ENCODE assay signal across 23 cellular contexts in the genomic region with DNA sequence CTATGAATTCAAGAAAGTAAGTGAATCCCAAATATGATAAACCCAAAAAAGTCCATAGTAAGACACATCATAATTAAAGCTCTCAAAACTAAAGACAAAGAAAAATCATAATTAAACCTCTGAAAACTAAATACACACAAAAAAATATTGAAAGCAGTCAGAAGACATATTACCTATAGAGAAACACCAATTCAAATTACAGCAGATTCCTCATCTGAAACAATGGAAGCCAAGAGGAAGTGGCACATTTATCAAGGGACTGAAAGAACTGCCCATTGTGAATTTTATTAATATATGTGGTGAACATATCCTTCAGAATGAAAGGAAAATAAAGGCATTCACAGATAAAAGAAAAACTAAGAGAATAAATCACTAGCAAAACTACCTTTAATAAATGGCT.
DNase-seq lines count a peak whose midpoint lies in the region; ATAC-seq, FAIRE-seq and TF ChIP-seq lines count a peak whose summit lies in the region.
"Had no signal": no experiment of that assay in that cellular context is flagged by ENCODE, and none has a peak within 500 bp of the region (broad histone marks: within the 10 kb centered on the region; RNA-seq: fewer than 3 reads in every experiment).

No MANE protein-coding gene starts in this region.

- no peak overlapping the region for H3K4me3 ChIP-seq in A549
- no peak overlapping the region for H3K4me3 ChIP-seq in K562
- H3K4me3 ChIP-seq in sigmoid colon: no peak overlapping the region
- H3K4me3 ChIP-seq: BLaER1, Peyer's patch had no signal

- H3K36me3 ChIP-seq in K562 (ENCODE audit: control insufficient read depth, insufficient read depth, low read length): no peaks in the 10 kb centered on the region
- peaks cover 0 to 20% (median 0%) of the 10 kb centered on the region in 4 donors for H3K36me3 ChIP-seq in sigmoid colon

- H3K79me2 ChIP-seq in K562 (ENCODE audit: control insufficient read depth, insufficient read depth, low read length): no peaks in the 10 kb centered on the region

- TF ChIP-seq CTCF in A549 (IDR thresholded peaks at IDR 0.05) (no peak), K562 (IDR thresholded peaks at IDR 0.05 in 2 of 3, conservative IDR thresholded peaks at IDR 0.05 in 1 of 3; ENCODE audit: insufficient read depth in 2 of 3, low read depth in 1 of 3, low read length in 3 of 3) (no peak), sigmoid colon (IDR thresholded peaks at IDR 0.05) (no peak)

- TF ChIP-seq RAD21 in A549 (conservative IDR thresholded peaks at IDR 0.05 in 1 of 2, IDR thresholded peaks at IDR 0.05 in 1 of 2): no peak
- TF ChIP-seq RAD21 in K562 (CRISPR knock-in tag; conservative IDR thresholded peaks at IDR 0.05 in 1 of 2, IDR thresholded peaks at IDR 0.05 in 1 of 2): no peak

- no peak for TF ChIP-seq EP300 in A549 (IDR thresholded peaks at IDR 0.05)
- TF ChIP-seq EP300 in K562 (IDR thresholded peaks at IDR 0.05; ENCODE audit: low read length): no peak
- TF ChIP-seq EP300 in sigmoid colon (IDR thresholded peaks at IDR 0.05): no peak

- POLR2A ChIA-PET in A549 (lab: Yijun Ruan, JAX): no interaction called here
- POLR2A ChIA-PET in K562 (lab: Yijun Ruan, JAX): interaction anchor here (0.7 kb wide), 1 partner anchor 495 kb away, joined by 3 read pairs; no protein-coding TSS in a partner anchor

- intact Hi-C loops in K562 (cut with micrococcal nuclease) (no loop called here), sigmoid colon (cut with DNase I) (no loop called here)

- ATAC-seq in A549 (no peak), K562 (no peak)

- H3K4me2 ChIP-seq in A549: no peak overlapping the region
- H3K4me2 ChIP-seq in K562 (ENCODE audit: insufficient read depth, low read length): no peak overlapping the region
- H3K4me2 ChIP-seq: BLaER1, KMS-11 had no signal

- peaks cover 5% of the 10 kb centered on the region; the same call in 2 of the 3 replicates for H3K9me3 ChIP-seq in A549
- H3K9me3 ChIP-seq in K562 (replicated peaks; ENCODE audit: control insufficient read depth, insufficient read depth, low read depth, low read length): no peaks in the 10 kb centered on the region
- H3K9me3 ChIP-seq in sigmoid colon: peaks cover 0 to 7% (median 0%) of the 10 kb centered on the region in 4 donors
- H3K9me3 ChIP-seq: Peyer's patch had no signal

- H3K27ac ChIP-seq in A549 (no peak overlapping the region), K562 (ENCODE audit: extremely low read depth, low read depth, low read length) (no peak overlapping the region), sigmoid colon (no peak overlapping the region)
- H3K27ac ChIP-seq: BLaER1, KMS-11, Peyer's patch had no signal

- no TSS peak for BruUV-seq in K562 (replicated peaks; lab: Mats Ljungman, UMichigan)

- H3K9ac ChIP-seq in K562 (ENCODE audit: insufficient read depth in 1 of 2, low read depth in 2 of 2, low read length in 2 of 2): no peak overlapping the region
- H3K9ac ChIP-seq: BLaER1, KMS-11 had no signal

- H3K4me1 ChIP-seq in A549: 0 out of 3 replicates have a peak, but pooled peaks cover 7% of the 10 kb centered on the region
- no peaks in the 10 kb centered on the region for H3K4me1 ChIP-seq in K562 (replicated peaks in 1 of 2; ENCODE audit: control insufficient read depth in 2 of 2, insufficient read depth in 2 of 2, low read length in 2 of 2)
- no peaks in the 10 kb centered on the region for H3K4me1 ChIP-seq in sigmoid colon
- H3K4me1 ChIP-seq: BLaER1, Peyer's patch had no signal

- CTCF ChIA-PET in A549 (lab: Yijun Ruan, JAX) (no interaction called here), K562 (lab: Yijun Ruan, JAX; ENCODE audit: low intra/inter-chr PET ratio) (no interaction called here)

- no peaks in the 10 kb centered on the region for H3K9me1 ChIP-seq in K562 (ENCODE audit: control insufficient read depth, insufficient read depth, low read length)

- H3K27me3 ChIP-seq in K562 (ENCODE audit: control insufficient read depth in 2 of 2, insufficient read depth in 2 of 2, low read length in 2 of 2): no peaks in the 10 kb centered on the region
- H3K27me3 ChIP-seq in sigmoid colon: no peaks in the 10 kb centered on the region
- H3K27me3 ChIP-seq: BLaER1, Peyer's patch had no signal

- H2AFZ ChIP-seq in K562 (ENCODE audit: low read depth, low read length): no peak overlapping the region

- H4K20me1 ChIP-seq in K562 (replicated peaks; ENCODE audit: control insufficient read depth, insufficient read depth, low read length): no peaks in the 10 kb centered on the region
- H4K20me1 ChIP-seq: BLaER1 had no signal

- FAIRE-seq in A549 (lab: Jason Lieb, UNC): peak; percentile 63
- peak; percentile 66 for FAIRE-seq in G401.6 (lab: Jason Lieb, UNC)
- no peak for FAIRE-seq in K562 (lab: Jason Lieb, UNC)
- FAIRE-seq: GM18507, H54 had no signal

- no peak for DNase-seq in A549 (ENCODE audit: low read depth in 1 of 2, low spot score in 1 of 2)
- DNase-seq in OCI-M1 (lab: John Stamatoyannopoulos, UW): peak; percentile 8
- no peak for DNase-seq in K562 (ENCODE audit: extremely low read depth in 1 of 4, low spot score in 3 of 4)
- DNase-seq in sigmoid colon: no peak
- no peak for DNase-seq in cerebellar nuclear complex (lab: John Stamatoyannopoulos, UW)
- no peak for DNase-seq in NCI-H1694 treated with DMSO at 0.1 percent for 48 hours (lab: John Stamatoyannopoulos, UW)
- DNase-seq: CD4-positive, CD25-positive, alpha-beta regulatory T cell; DMS153; DND-41; NCI-H1105; NCI-H1436 treated with DMSO at 0.1 percent for 48 hours; NCI-H1930; NCI-H2107; NCI-H446 treated with DMSO at 0.1 percent for 48 hours; NCI-H526; NCI-H82; Peyer's patch; SHP77 treated with DMSO at 0.1 percent for 48 hours had no signal

- in situ Hi-C loops in K562 (cut with MboI): no loop called here

- TF ChIP-seq POLR2A in A549 (IDR thresholded peaks at IDR 0.05; ENCODE audit: low read length): no peak
- TF ChIP-seq POLR2A in K562 (conservative IDR thresholded peaks at IDR 0.05): no peak
- TF ChIP-seq POLR2A in sigmoid colon (IDR thresholded peaks at IDR 0.05): no peak

TF ChIP-seq in A549, 52 proteins besides CTCF, POLR2A, EP300 and RAD21 (continues in another document):
- TF ChIP-seq RNF2 (IDR thresholded peaks at IDR 0.05; ENCODE audit: borderline replicate concordance, low read depth) (no peak), FOSB (CRISPR knock-in tag; IDR thresholded peaks at IDR 0.05) (no peak), HOXB5 (CRISPR knock-in tag; IDR thresholded peaks at IDR 0.05) (no peak), CBX8 (IDR thresholded peaks at IDR 0.05) (no peak), HOXB13 (CRISPR knock-in tag; IDR thresholded peaks at IDR 0.05; ENCODE audit: low read depth) (no peak), EHF (CRISPR knock-in tag; IDR thresholded peaks at IDR 0.05) (no peak), TFCP2L1 (CRISPR knock-in tag; IDR thresholded peaks at IDR 0.05) (no peak), TP53 (CRISPR knock-in tag; IDR thresholded peaks at IDR 0.05) (no peak), PHF8 (IDR thresholded peaks at IDR 0.05; ENCODE audit: borderline replicate concordance, low read depth) (no peak), ZNF302 (CRISPR knock-in tag; IDR thresholded peaks at IDR 0.05) (no peak)
- TF ChIP-seq, protein P1, sequence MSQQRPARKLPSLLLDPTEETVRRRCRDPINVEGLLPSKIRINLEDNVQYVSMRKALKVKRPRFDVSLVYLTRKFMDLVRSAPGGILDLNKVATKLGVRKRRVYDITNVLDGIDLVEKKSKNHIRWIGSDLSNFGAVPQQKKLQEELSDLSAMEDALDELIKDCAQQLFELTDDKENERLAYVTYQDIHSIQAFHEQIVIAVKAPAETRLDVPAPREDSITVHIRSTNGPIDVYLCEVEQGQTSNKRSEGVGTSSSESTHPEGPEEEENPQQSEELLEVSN (IDR thresholded peaks at IDR 0.05; ENCODE audit: borderline replicate concordance, low read depth): no peak
- TF ChIP-seq, protein P2, sequence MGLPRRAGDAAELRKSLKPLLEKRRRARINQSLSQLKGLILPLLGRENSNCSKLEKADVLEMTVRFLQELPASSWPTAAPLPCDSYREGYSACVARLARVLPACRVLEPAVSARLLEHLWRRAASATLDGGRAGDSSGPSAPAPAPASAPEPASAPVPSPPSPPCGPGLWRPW (IDR thresholded peaks at IDR 0.05): no peak

TF ChIP-seq in K562, 482 proteins besides CTCF, POLR2A, EP300 and RAD21:
- peak; percentile 59 for TF ChIP-seq ZNF280A (IDR thresholded peaks at IDR 0.05; ENCODE audit: low read depth, partially characterized antibody)
- no peak for TF ChIP-seq ATF7 (IDR thresholded peaks at IDR 0.05)
- TF ChIP-seq TRIM28 (IDR thresholded peaks at IDR 0.05): peak; percentile 52; the same call in 1 of the 2 replicates
- TF ChIP-seq SREBF1 (IDR thresholded peaks at IDR 0.05; ENCODE audit: borderline replicate concordance, low read depth, low read length): no peak
- no peak for TF ChIP-seq TAF1 (IDR thresholded peaks at IDR 0.05; ENCODE audit: control insufficient read depth, extremely low read depth, insufficient read depth, low read length, severe bottlenecking)
- no peak for TF ChIP-seq SREBF2 (CRISPR knock-in tag; IDR thresholded peaks at IDR 0.05)
- no peak for TF ChIP-seq MTA3 (IDR thresholded peaks at IDR 0.05; ENCODE audit: borderline replicate concordance)
- peak in 1 of 2 experiments; percentile 71; a peak in 2 of 3 replicates for TF ChIP-seq CBX3 (IDR thresholded peaks at IDR 0.05; ENCODE audit: borderline replicate concordance in 1 of 2, low read length in 2 of 2)
